11 cellular contexts compared by ENCODE assay signal in genomic region chr10:62454696-62455451, GRCh38.
DNase-seq lines count a peak whose midpoint lies in the region; ATAC-seq, FAIRE-seq and TF ChIP-seq lines count a peak whose summit lies in the region.
"Had no signal": no experiment of that assay in that cellular context is flagged by ENCODE, and none has a peak within 500 bp of the region (broad histone marks: within the 10 kb centered on the region; RNA-seq: fewer than 3 reads in every experiment).

No MANE protein-coding gene starts in this region.

- FAIRE-seq in GM12892 (lab: Jason Lieb, UNC): no peak

- H3K36me3 ChIP-seq in adipocyte (ENCODE audit: control insufficient read depth, insufficient read depth, low read length, severe bottlenecking) (no peaks in the 10 kb centered on the region), tibial artery (no peaks in the 10 kb centered on the region)

- ATAC-seq in left ventricle myocardium superior (peak; percentile 95), GM18868 (IDR thresholded peaks at IDR 0.05; ENCODE audit: unreplicated experiment) (no peak)

- TF ChIP-seq POLR2A in GM12892 (IDR thresholded peaks at IDR 0.05; ENCODE audit: low read depth, low read length): no peak

- H3K4me3 ChIP-seq in adipocyte (ENCODE audit: low read length) (peak overlapping the region; percentile 68), tibial artery (no peak overlapping the region)

- no peak overlapping the region for H3K27ac ChIP-seq in tibial artery

- H3K27me3 ChIP-seq in adipocyte (replicated peaks; ENCODE audit: control insufficient read depth, insufficient read depth, low read length) (no peaks in the 10 kb centered on the region), tibial artery (no peaks in the 10 kb centered on the region)

- peak; percentile 39 for DNase-seq in HPDE6-E6E7 (ENCODE audit: extremely low spot score)
- peak; percentile 66 for DNase-seq in adipocyte (ENCODE audit: low read depth)
- peak; percentile 51 for DNase-seq in left ventricle myocardium superior
- peak; percentile 66 to 72 for DNase-seq in tibial artery
- DNase-seq in GM12892 (ENCODE audit: insufficient read length): no peak
- DNase-seq in superior temporal gyrus (ENCODE audit: extremely low spot score): no peak
- DNase-seq in NCI-H69 (lab: John Stamatoyannopoulos, UW): no peak
- DNase-seq: activated T-cell treated with anti-CD3 and anti-CD28 coated beads, Interleukin-2, amount 50 U/mL, for 1 hour; effector CD8-positive, alpha-beta T cell; NCI-H2107 had no signal

- intact Hi-C loops in left ventricle myocardium superior (cut with micrococcal nuclease) (no loop called here), tibial artery (cut with DNase I; ENCODE audit: low total_unique reads) (no loop called here)

- H3K4me1 ChIP-seq in adipocyte (ENCODE audit: control insufficient read depth, insufficient read depth, low read length) (peaks cover 36% of the 10 kb centered on the region), tibial artery (no peaks in the 10 kb centered on the region)

- no peaks in the 10 kb centered on the region for H3K9me3 ChIP-seq in adipocyte (ENCODE audit: control insufficient read depth, low read length)
- no peaks in the 10 kb centered on the region for H3K9me3 ChIP-seq in tibial artery

- TF ChIP-seq CTCF in tibial artery (IDR thresholded peaks at IDR 0.05): no peak

- H3K9ac ChIP-seq in adipocyte (ENCODE audit: low read length): peak overlapping the region; percentile 20

Comparison
In these comparisons a context has a peak if more than half of its experiments do, and no peak if none do; other contexts are left out.
1. DNase-seq: peak in HPDE6-E6E7 (single experiment), adipocyte (single experiment), left ventricle myocardium superior (single experiment) and tibial artery (2 of 2); none in GM12892 (single experiment), superior temporal gyrus (single experiment) and NCI-H69 (single experiment).